Comparison of ENCODE assay signal across 7 cellular contexts in genomic region chr4:125315571-125316390, GRCh38. TPM values are rescaled to one million over a fixed set of nuclear protein-coding genes. Genes with fewer than 3 reads are reported as not detected.
DNase-seq lines count a peak whose midpoint lies in the region; TF ChIP-seq lines count a peak whose summit lies in the region.

No MANE protein-coding gene starts in this region.

- H3K27me3 ChIP-seq in esophagus muscularis mucosa (no peaks in the 10 kb centered on the region), mononuclear cell (ENCODE audit: insufficient read depth, low read length) (peaks cover 59% of the 10 kb centered on the region), transverse colon (peaks cover 45% of the 10 kb centered on the region)

- in situ Hi-C loops in transverse colon (cut with MboI; ENCODE audit: low pct_ligation_motif_present in 1 of 4, low pct_unique_long_range_greater_than_20kb in 1 of 4, low sequenced_read_pairs in 3 of 4) = loop anchor here in 3 of 4 donors (10.0 to 25.0 kb wide), 2 partner anchors 422 to 429 kb away; no protein-coding TSS in a partner anchor

- H3K27ac ChIP-seq in esophagus muscularis mucosa (replicated peaks in 1 of 4) (peak overlapping the region; percentile 86 to 95 (median 91)), transverse colon (peak overlapping the region; percentile 82 to 93 (median 88))

- H3K4me1 ChIP-seq in esophagus muscularis mucosa = peaks cover 23 to 53% (median 49%) of the 10 kb centered on the region in 4 donors
- H3K4me1 ChIP-seq in mononuclear cell (ENCODE audit: insufficient read depth, low read length) = peaks cover 33% of the 10 kb centered on the region
- peaks cover 0 to 16% (median 9%) of the 10 kb centered on the region in 4 donors for H3K4me1 ChIP-seq in transverse colon

- TF ChIP-seq CTCF in WI38 (IDR thresholded peaks at IDR 0.05; ENCODE audit: low read depth, low read length) (peak; percentile 14; the same call in 1 of the 2 replicates), esophagus muscularis mucosa (IDR thresholded peaks at IDR 0.05) (peak in 2 of 3 experiments; percentile 17 to 44), transverse colon (IDR thresholded peaks at IDR 0.05) (no peak)

- H3K36me3 ChIP-seq in esophagus muscularis mucosa (no peaks in the 10 kb centered on the region), transverse colon (no peaks in the 10 kb centered on the region)

- no peak for TF ChIP-seq POLR2A in esophagus muscularis mucosa (IDR thresholded peaks at IDR 0.05; ENCODE audit: low read depth)
- no peak for TF ChIP-seq POLR2A in transverse colon (IDR thresholded peaks at IDR 0.05)

- intact Hi-C loops in esophagus muscularis mucosa (cut with DNase I) = loop anchor here (10.0 kb wide), 2 partner anchors 79 to 1289 kb away; no protein-coding TSS in a partner anchor
- intact Hi-C loops in transverse colon (cut with DNase I; ENCODE audit: low total_unique reads) = loop anchor here (10.0 kb wide), 1 partner anchor 159 kb away; no protein-coding TSS in a partner anchor

- TF ChIP-seq EP300 in esophagus muscularis mucosa (IDR thresholded peaks at IDR 0.05) = no peak
- TF ChIP-seq EP300 in transverse colon (IDR thresholded peaks at IDR 0.05; ENCODE audit: low read depth) = no peak

- DNase-seq in ELF-1 (ENCODE audit: low read depth, low spot score) = peak; percentile 80
- DNase-seq in HK-2 (ENCODE audit: unreplicated experiment) = peak; percentile 59
- no peak for DNase-seq in esophagus muscularis mucosa (ENCODE audit: extremely low spot score)
- DNase-seq in transverse colon = peak; percentile 13
- DNase-seq in GOT3 (lab: John Stamatoyannopoulos, UW) = no peak

- WGBS in esophagus muscularis mucosa = 0% methylated on average over 22 of the region's 51 CpGs
- 4% methylated on average over 38 of the region's 51 CpGs; no CpG with 5 or more reads in 1 of the 2 donors for WGBS in transverse colon (ENCODE audit: low coverage in 1 of 2), 2 donors

- peak overlapping the region; percentile 91 for H3K4me3 ChIP-seq in WI38 (ENCODE audit: low read depth, low read length)
- H3K4me3 ChIP-seq in esophagus muscularis mucosa = peak overlapping the region; percentile 62 to 85 (median 78)
- H3K4me3 ChIP-seq in mononuclear cell (ENCODE audit: low read length) = peak overlapping the region; percentile 34
- H3K4me3 ChIP-seq in transverse colon = peak overlapping the region; percentile 45 to 69 (median 68)

- H3K9me3 ChIP-seq in esophagus muscularis mucosa (no peaks in the 10 kb centered on the region), mononuclear cell (ENCODE audit: low read depth, low read length) (no peaks in the 10 kb centered on the region), transverse colon (no peaks in the 10 kb centered on the region)

RNA-seq across cellular contexts. Expression of gene FAT4, which starts 1.0 kb away (rescaled TPM):
- total RNA-seq in esophagus muscularis mucosa (10 to 100 TPM; 44.0 to 60.9 (median 49.7) TPM), mononuclear cell (0.52 TPM), transverse colon (10 to 100 TPM in 2 of 4 donors, 1 to 10 TPM in 2; 4.1 to 15.9 (median 9.3) TPM)

Comparison
In these comparisons a context has a peak if more than half of its experiments do, and no peak if none do; other contexts are left out.
1. DNase-seq: peak in ELF-1 (single experiment), HK-2 (single experiment) and transverse colon (single experiment); none in esophagus muscularis mucosa (single experiment) and GOT3 (single experiment).
2. H3K4me3 ChIP-seq: peak in every context shown above with its lines; median percentile 91 in WI38; 78 in esophagus muscularis mucosa; 68 in transverse colon; 34 in mononuclear cell.
3. CTCF ChIP-seq: peak in WI38 (single experiment) and esophagus muscularis mucosa (2 of 3); none in transverse colon (0 of 5).